In genomic region chr18:26227051-26227672, GRCh38 we compare ENCODE assay signal across 8 cellular contexts. TPM values are rescaled to one million over a fixed set of nuclear protein-coding genes. Genes with fewer than 3 reads are reported as not detected.
DNase-seq lines count a peak whose midpoint lies in the region; ATAC-seq and TF ChIP-seq lines count a peak whose summit lies in the region.

No MANE protein-coding gene starts in this region.

- ATAC-seq in GM19438 (IDR thresholded peaks at IDR 0.05; ENCODE audit: low read depth, unreplicated experiment): peak; percentile 11
- ATAC-seq in RWPE2 (ENCODE audit: low read depth): peak; percentile 36
- peak in 1 of 4 donors; percentile 4 for ATAC-seq in psoas muscle
- ATAC-seq in HG03354 (IDR thresholded peaks at IDR 0.05; ENCODE audit: poor library complexity, severe bottlenecking, unreplicated experiment): no peak

- 16 to 18% (median 16%) methylated on average over 27 to 28 of the region's 28 CpGs for WGBS in psoas muscle, 3 donors

- no peaks in the 10 kb centered on the region for H3K36me3 ChIP-seq in RWPE2 (ENCODE audit: low read depth)
- no peaks in the 10 kb centered on the region for H3K36me3 ChIP-seq in psoas muscle (ENCODE audit: insufficient read depth in 1 of 2, low read depth in 1 of 2)

- H3K4me1 ChIP-seq in RWPE2 (ENCODE audit: insufficient read depth, poor library complexity, severe bottlenecking) (peaks cover 20% of the 10 kb centered on the region), psoas muscle (peaks cover 14% of the 10 kb centered on the region)

- peak; percentile 2 for DNase-seq in ACHN
- no peak for DNase-seq in RWPE2 (ENCODE audit: low spot score)
- peak; percentile 15 for DNase-seq in fibroblast of mammary gland (ENCODE audit: low read depth)
- DNase-seq in psoas muscle: no peak
- DNase-seq in GDM1 (lab: John Stamatoyannopoulos, UW): no peak
- DNase-seq in GM10266 (ENCODE audit: extremely low spot score): no peak

- H3K4me3 ChIP-seq in RWPE2 (ENCODE audit: severe bottlenecking): peak overlapping the region; percentile 86
- peak overlapping the region; percentile 75 for H3K4me3 ChIP-seq in fibroblast of mammary gland (ENCODE audit: control insufficient read depth, low read depth, low read length)
- peak overlapping the region; percentile 95 for H3K4me3 ChIP-seq in psoas muscle

- in situ Hi-C loops in ACHN (cut with HindIII; ENCODE audit: low pct_ligation_motif_present, low pct_unique_long_range_greater_than_20kb, low sequenced_read_pairs): no loop called here

- TF ChIP-seq CTCF in RWPE2 (IDR thresholded peaks at IDR 0.05; ENCODE audit: poor library complexity, severe bottlenecking): no peak
- no peak for TF ChIP-seq CTCF in fibroblast of mammary gland (conservative IDR thresholded peaks at IDR 0.05; ENCODE audit: control insufficient read depth, insufficient read depth, low read depth, low read length)
- no peak for TF ChIP-seq CTCF in psoas muscle (IDR thresholded peaks at IDR 0.05)
- TF ChIP-seq CTCF in GM10266 (IDR thresholded peaks at IDR 0.05; ENCODE audit: control insufficient read depth, insufficient read depth, low read depth, missing control alignments): no peak

- peak overlapping the region; percentile 10 for H3K27ac ChIP-seq in RWPE2 (ENCODE audit: poor library complexity, severe bottlenecking)
- H3K27ac ChIP-seq in psoas muscle: peak overlapping the region; percentile 93

- H3K27me3 ChIP-seq in RWPE2 (ENCODE audit: insufficient read depth, poor library complexity, severe bottlenecking): no peaks in the 10 kb centered on the region
- H3K27me3 ChIP-seq in psoas muscle (ENCODE audit: insufficient read depth in 3 of 3, low read length in 2 of 3): no peaks in the 10 kb centered on the region

- no peaks in the 10 kb centered on the region for H3K9me3 ChIP-seq in RWPE2 (ENCODE audit: severe bottlenecking)
- H3K9me3 ChIP-seq in psoas muscle: no peaks in the 10 kb centered on the region

- intact Hi-C loops in psoas muscle (cut with DNase I): loop anchor here in 1 of 2 donors (5.0 to 10.0 kb wide), 2 partner anchors 75 to 428 kb away; no protein-coding TSS in a partner anchor

RNA-seq across cellular contexts. Expression of gene TAF4B, which starts 0.9 kb away (rescaled TPM):
- 1 to 10 TPM; 2.9 to 8.3 (median 5.6) TPM for total RNA-seq in psoas muscle
- 1 to 10 TPM; 2.0 to 2.5 (median 2.4) TPM for polyA plus RNA-seq in psoas muscle

Comparison
In these comparisons a context has a peak if more than half of its experiments do, and no peak if none do; other contexts are left out.
1. DNase-seq: peak in ACHN (single experiment) and fibroblast of mammary gland (single experiment); none in RWPE2 (single experiment), psoas muscle (0 of 2), GDM1 (single experiment) and GM10266 (single experiment).
2. Peak in every context shown above with its lines, with median percentiles within 50 percentile points of each other: H3K4me3 ChIP-seq.